ENCODE assay signal across 14 cellular contexts in genomic region chr7:158126661-158127060, GRCh38.
DNase-seq lines count a peak whose midpoint lies in the region; ATAC-seq and TF ChIP-seq lines count a peak whose summit lies in the region.
"Had no signal": no experiment of that assay in that cellular context is flagged by ENCODE, and none has a peak within 500 bp of the region (broad histone marks: within the 10 kb centered on the region; RNA-seq: fewer than 3 reads in every experiment).

No MANE protein-coding gene starts in this region.

- H3K27ac Mint-ChIP-seq in activated CD8-positive, alpha-beta memory T cell treated with anti-CD3 and anti-CD28 coated beads, Interleukin-2, amount 10 ng/mL, durations not matched to agents 7 days and 5 days, result no peak overlapping the region
- H3K27ac Mint-ChIP-seq: CD8-positive, alpha-beta memory T cell had no signal

- H3K27me3 ChIP-seq in upper lobe of right lung, result no peaks in the 10 kb centered on the region

- peaks cover 6% of the 10 kb centered on the region for H3K9me3 Mint-ChIP-seq in activated CD8-positive, alpha-beta memory T cell treated with anti-CD3 and anti-CD28 coated beads, Interleukin-2, amount 10 ng/mL, durations not matched to agents 7 days and 5 days (ENCODE audit: low read depth)

- H3K27ac ChIP-seq in upper lobe of right lung, result no peak overlapping the region
- H3K27ac ChIP-seq: 22Rv1 had no signal

- H3K4me1 ChIP-seq in upper lobe of right lung, result no peaks in the 10 kb centered on the region
- H3K4me1 ChIP-seq: Caco-2, HAP-1 had no signal

- TF ChIP-seq CTCF in LNCaP clone FGC (IDR thresholded peaks at IDR 0.05; ENCODE audit: control insufficient read depth, extremely low read depth, insufficient read depth) (no peak), upper lobe of right lung (IDR thresholded peaks at IDR 0.05) (no peak)

- H3K36me3 ChIP-seq in upper lobe of right lung, result no peaks in the 10 kb centered on the region
- H3K36me3 ChIP-seq: HAP-1 had no signal

- H3K4me3 ChIP-seq in LNCaP clone FGC (ENCODE audit: low read depth, low read length) (peak overlapping the region; percentile 25; the same call in 1 of the 2 replicates), upper lobe of right lung (no peak overlapping the region)
- H3K4me3 ChIP-seq: HAP-1 had no signal

- H3K9me3 ChIP-seq in upper lobe of right lung, result no peaks in the 10 kb centered on the region
- H3K9me3 ChIP-seq: HAP-1 had no signal

- no peak for DNase-seq in activated CD8-positive, alpha-beta memory T cell treated with anti-CD3 and anti-CD28 coated beads, Interleukin-2, amount 10 ng/mL, durations not matched to agents 7 days and 5 days
- no peak for DNase-seq in activated CD8-positive, alpha-beta memory T cell treated with anti-CD3 and anti-CD28 coated beads, Interleukin-2, amount 50 U/mL, for 4 hours
- DNase-seq in LNCaP clone FGC (ENCODE audit: low read depth) (no peak), posterior vena cava (ENCODE audit: low spot score) (peak; percentile 31), upper lobe of right lung (peak; percentile 44), OCI-M1 (lab: John Stamatoyannopoulos, UW) (no peak)
- DNase-seq: Caco-2, DND-41, GF-D8 had no signal

- intact Hi-C loops in posterior vena cava (cut with DNase I) (no loop called here), upper lobe of right lung (cut with DNase I) (no loop called here)

- CTCF ChIA-PET in activated CD8-positive, alpha-beta memory T cell treated with anti-CD3 and anti-CD28 coated beads, Interleukin-2, amount 10 ng/mL, durations not matched to agents 7 days and 5 days (lab: Charles Lee), result no interaction called here

- H3K27me3 Mint-ChIP-seq in activated CD8-positive, alpha-beta memory T cell treated with anti-CD3 and anti-CD28 coated beads, Interleukin-2, amount 10 ng/mL, durations not matched to agents 7 days and 5 days, result no peaks in the 10 kb centered on the region
- H3K27me3 Mint-ChIP-seq: CD8-positive, alpha-beta memory T cell had no signal

- peaks cover 2% of the 10 kb centered on the region for H3K36me3 Mint-ChIP-seq in activated CD8-positive, alpha-beta memory T cell treated with anti-CD3 and anti-CD28 coated beads, Interleukin-2, amount 10 ng/mL, durations not matched to agents 7 days and 5 days
- H3K36me3 Mint-ChIP-seq: CD8-positive, alpha-beta memory T cell had no signal

- ATAC-seq in activated CD8-positive, alpha-beta memory T cell treated with anti-CD3 and anti-CD28 coated beads, Interleukin-2, amount 10 ng/mL, durations not matched to agents 7 days and 5 days, result no peak
- ATAC-seq in upper lobe of right lung (no peak), HG02840 (IDR thresholded peaks at IDR 0.05; ENCODE audit: low FRiP score, unreplicated experiment) (no peak)
- ATAC-seq: HepG2 had no signal

- H3K4me3 Mint-ChIP-seq in activated CD8-positive, alpha-beta memory T cell treated with anti-CD3 and anti-CD28 coated beads, Interleukin-2, amount 10 ng/mL, durations not matched to agents 7 days and 5 days, result peak overlapping the region; percentile 9

- H3K4me1 Mint-ChIP-seq in activated CD8-positive, alpha-beta memory T cell treated with anti-CD3 and anti-CD28 coated beads, Interleukin-2, amount 10 ng/mL, durations not matched to agents 7 days and 5 days, result no peaks in the 10 kb centered on the region
- H3K4me1 Mint-ChIP-seq: CD8-positive, alpha-beta memory T cell had no signal

Comparison
In these comparisons a context has a peak if more than half of its experiments do, and no peak if none do; other contexts are left out.
1. DNase-seq: peak in posterior vena cava (single experiment) and upper lobe of right lung (single experiment); none in activated CD8-positive, alpha-beta memory T cell treated with anti-CD3 and anti-CD28 coated beads, Interleukin-2, amount 10 ng/mL, durations not matched to agents 7 days and 5 days (single experiment), activated CD8-positive, alpha-beta memory T cell treated with anti-CD3 and anti-CD28 coated beads, Interleukin-2, amount 50 U/mL, for 4 hours (single experiment), LNCaP clone FGC (single experiment) and OCI-M1 (single experiment).